In genomic region chr3:183587337-183587736, GRCh38 we compare ENCODE assay signal across 13 cellular contexts. TPM values are rescaled to one million over a fixed set of nuclear protein-coding genes. Genes with fewer than 3 reads are reported as not detected.
DNase-seq lines count a peak whose midpoint lies in the region; ATAC-seq, FAIRE-seq and TF ChIP-seq lines count a peak whose summit lies in the region.
"Had no signal": no experiment of that assay in that cellular context is flagged by ENCODE, and none has a peak within 500 bp of the region (broad histone marks: within the 10 kb centered on the region; RNA-seq: fewer than 3 reads in every experiment).

No MANE protein-coding gene starts in this region.

- CTCF ChIA-PET in HepG2 (lab: Yijun Ruan, JAX; ENCODE audit: low intra/inter-chr PET ratio, low total read pairs): no interaction called here

- DNase-seq in right lobe of liver: no peak
- DNase-seq in HepG2 (ENCODE audit: low spot score): no peak
- peak; percentile 68 for DNase-seq in RPMI8226
- peak; percentile 7 for DNase-seq in central memory CD4-positive, alpha-beta T cell
- no peak for DNase-seq in upper lobe of right lung
- DNase-seq in stimulated activated naive B cell treated with anti-CD40 and anti-IgM and Interleukin-4, amounts not matched to agents 10 μg/mL and 1 μg/mL and 100 μg/mL, for 72 hours: no peak
- no peak for DNase-seq in NCI-H446 treated with DMSO at 0.1 percent for 48 hours (lab: John Stamatoyannopoulos, UW)
- DNase-seq: activated T-cell treated with anti-CD3 and anti-CD28 coated beads, Interleukin-2, amount 50 U/mL, for 4 hours; cerebellar nuclear complex; NCI-H1694 treated with DMSO at 0.1 percent for 48 hours had no signal

- intact Hi-C loops in right lobe of liver (cut with DNase I): no loop called here
- intact Hi-C loops in HepG2 (cut with micrococcal nuclease; ENCODE audit: unreplicated experiment): no loop called here
- intact Hi-C loops in upper lobe of right lung (cut with DNase I): no loop called here

- no peak overlapping the region for H3K4me2 ChIP-seq in HepG2 (ENCODE audit: low read depth, low read length)

- FAIRE-seq in HepG2 (lab: Jason Lieb, UNC): no peak

- H3K27ac Mint-ChIP-seq in stimulated activated naive B cell treated with anti-CD40 and anti-IgM and Interleukin-4, amounts not matched to agents 10 μg/mL and 1 μg/mL and 100 μg/mL, for 72 hours: no peak overlapping the region

- in situ Hi-C loops in HepG2 (cut with HindIII; ENCODE audit: extremely low pct_ligation_motif_present, low pct_unique_long_range_greater_than_20kb): no loop called here

- H3K36me3 ChIP-seq in right lobe of liver (no peaks in the 10 kb centered on the region), HepG2 (replicated peaks in 1 of 2; ENCODE audit: control insufficient read depth in 1 of 2, insufficient read depth in 2 of 2, low read length in 2 of 2) (no peaks in the 10 kb centered on the region), upper lobe of right lung (no peaks in the 10 kb centered on the region)

- H3K36me3 Mint-ChIP-seq in stimulated activated naive B cell treated with anti-CD40 and anti-IgM and Interleukin-4, amounts not matched to agents 10 μg/mL and 1 μg/mL and 100 μg/mL, for 72 hours: no peaks in the 10 kb centered on the region

- H3K9me3 Mint-ChIP-seq in stimulated activated naive B cell treated with anti-CD40 and anti-IgM and Interleukin-4, amounts not matched to agents 10 μg/mL and 1 μg/mL and 100 μg/mL, for 72 hours: peaks cover 0 to 3% of the 10 kb centered on the region in 2 donors
- H3K9me3 Mint-ChIP-seq: activated T-cell treated with anti-CD3 and anti-CD28 coated beads, Interleukin-2, amount 50 U/mL, for 4 hours had no signal

- POLR2A ChIA-PET in HepG2 (lab: Yijun Ruan, JAX): no interaction called here

- no peak for TF ChIP-seq CTCF in right lobe of liver (IDR thresholded peaks at IDR 0.05)
- no peak for TF ChIP-seq CTCF in HepG2 (CRISPR knock-in tag; IDR thresholded peaks at IDR 0.05)
- no peak for TF ChIP-seq CTCF in upper lobe of right lung (IDR thresholded peaks at IDR 0.05)

- no peak for TF ChIP-seq EP300 in HepG2 (IDR thresholded peaks at IDR 0.05; ENCODE audit: low read depth in 2 of 2, low read length in 2 of 2)
- TF ChIP-seq EP300 in HepG2 (CRISPR knock-in tag; IDR thresholded peaks at IDR 0.05; ENCODE audit: borderline replicate concordance): no peak

- no peak overlapping the region for H3K9ac ChIP-seq in HepG2 (ENCODE audit: insufficient read depth, low read depth, low read length)

- no peak overlapping the region for H2AFZ ChIP-seq in HepG2 (ENCODE audit: low read length)

- H3K4me3 Mint-ChIP-seq in stimulated activated naive B cell treated with anti-CD40 and anti-IgM and Interleukin-4, amounts not matched to agents 10 μg/mL and 1 μg/mL and 100 μg/mL, for 72 hours: no peak overlapping the region
- H3K4me3 Mint-ChIP-seq: activated T-cell treated with anti-CD3 and anti-CD28 coated beads, Interleukin-2, amount 50 U/mL, for 4 hours had no signal

- H3K4me1 ChIP-seq in right lobe of liver (peaks cover 0 to 33% (median 14%) of the 10 kb centered on the region in 4 donors), HepG2 (ENCODE audit: insufficient read depth, low read length) (peaks cover 27% of the 10 kb centered on the region), upper lobe of right lung (peaks cover 28% of the 10 kb centered on the region)

- H3K27ac ChIP-seq in right lobe of liver (no peak overlapping the region), HepG2 (ENCODE audit: extremely low read length, insufficient read depth, low read length) (no peak overlapping the region), upper lobe of right lung (no peak overlapping the region)

- TF ChIP-seq POLR2A in right lobe of liver (IDR thresholded peaks at IDR 0.05): no peak
- no peak for TF ChIP-seq POLR2A in HepG2 (IDR thresholded peaks at IDR 0.05; ENCODE audit: insufficient read depth in 1 of 2, low read depth in 2 of 2, low read length in 2 of 2)

- H3K27me3 Mint-ChIP-seq in stimulated activated naive B cell treated with anti-CD40 and anti-IgM and Interleukin-4, amounts not matched to agents 10 μg/mL and 1 μg/mL and 100 μg/mL, for 72 hours: no peaks in the 10 kb centered on the region

- no peaks in the 10 kb centered on the region for H3K79me2 ChIP-seq in HepG2 (ENCODE audit: insufficient read depth, low read length)

- H3K9me3 ChIP-seq in right lobe of liver (no peaks in the 10 kb centered on the region), HepG2 (ENCODE audit: low read length) (no peaks in the 10 kb centered on the region), upper lobe of right lung (no peaks in the 10 kb centered on the region)

- H3K27me3 ChIP-seq in right lobe of liver (no peaks in the 10 kb centered on the region), HepG2 (ENCODE audit: control insufficient read depth in 1 of 2, insufficient read depth in 2 of 2, low read length in 2 of 2) (no peaks in the 10 kb centered on the region), upper lobe of right lung (no peaks in the 10 kb centered on the region)

- no peaks in the 10 kb centered on the region for H4K20me1 ChIP-seq in HepG2 (ENCODE audit: insufficient read depth, low read length)

- no peak for TF ChIP-seq RAD21 in HepG2 (CRISPR knock-in tag; IDR thresholded peaks at IDR 0.05)

- peak in 3 of 4 donors; percentile 47 to 48 (median 48) for ATAC-seq in right lobe of liver
- no peak for ATAC-seq in HepG2
- peak; percentile 72 for ATAC-seq in upper lobe of right lung
- no peak for ATAC-seq in stimulated activated naive B cell treated with anti-CD40 and anti-IgM and Interleukin-4, amounts not matched to agents 10 μg/mL and 1 μg/mL and 100 μg/mL, for 72 hours (replicated peaks)
- ATAC-seq in HG03095 (IDR thresholded peaks at IDR 0.05; ENCODE audit: unreplicated experiment): no peak

- BruUV-seq in HepG2 (replicated peaks; lab: Mats Ljungman, UMichigan): no TSS peak

- H3K4me1 Mint-ChIP-seq in stimulated activated naive B cell treated with anti-CD40 and anti-IgM and Interleukin-4, amounts not matched to agents 10 μg/mL and 1 μg/mL and 100 μg/mL, for 72 hours: peaks cover 32 to 52% of the 10 kb centered on the region in 2 donors

- 64% methylated on average over 2 of the region's 2 CpGs for WGBS in right lobe of liver (ENCODE audit: insufficient coverage, low coverage, low lambda C conversion rate, missing lambda C conversion rate)
- 53% methylated on average over 2 of the region's 2 CpGs for WGBS in HepG2 (ENCODE audit: low lambda C conversion rate)

- H3K4me3 ChIP-seq in right lobe of liver (no peak overlapping the region), HepG2 (replicated peaks in 1 of 3; ENCODE audit: insufficient read depth in 1 of 3, low read depth in 2 of 3, low read length in 3 of 3) (no peak overlapping the region), upper lobe of right lung (no peak overlapping the region)

RNA-seq across cellular contexts. Expression of gene KLHL6, which starts 31.8 kb away (rescaled TPM):
- total RNA-seq in right lobe of liver (1 to 10 TPM in 4 of 6 experiments, under 1 TPM in 2; 0.59 to 2.7 (median 1.6) TPM), HepG2 (2016; rRNA removed; fragmentation: Illumina TruSeq; extraction: Trizol) (not detected in 2 replicates), upper lobe of right lung (24.7 TPM)
- total RNA-seq in HepG2 (2016; cell fraction: cytosol; rRNA removed; fragmentation: Illumina TruSeq; extraction: Trizol; ENCODE audit: low read depth): not detected in 2 replicates
- total RNA-seq in HepG2 (2016; cell fraction: insoluble cytoplasmic fraction; rRNA removed; fragmentation: Illumina TruSeq; extraction: Trizol): not detected in 2 replicates
- total RNA-seq in HepG2 (2016; cell fraction: membrane; rRNA removed; fragmentation: Illumina TruSeq; extraction: Trizol): not detected in 2 replicates
- not detected in 2 replicates for total RNA-seq in HepG2 (2016; cell fraction: nucleus; rRNA removed; fragmentation: Illumina TruSeq; extraction: Trizol)
- polyA plus RNA-seq in HepG2 (2011; rRNA removed): not detected in 2 replicates
- polyA plus RNA-seq in HepG2 (2011; cell fraction: cytosol; rRNA removed): 0.03 TPM in 1 of 2 replicates, not detected in the other
- polyA plus RNA-seq in HepG2 (2011; cell fraction: nucleus; rRNA removed): 0.05 TPM in 1 of 2 replicates, not detected in the other
- polyA plus RNA-seq in HepG2 (2012): 0.04 and 0.07 TPM in 2 replicates
- polyA plus RNA-seq in HepG2 (2016; cell fraction: cytosol; fragmentation: Illumina TruSeq; extraction: Trizol; ENCODE audit: low read depth): not detected in 2 replicates
- polyA plus RNA-seq in HepG2 (2016; cell fraction: insoluble cytoplasmic fraction; fragmentation: Illumina TruSeq; extraction: Trizol; ENCODE audit: low read depth): not detected in 2 replicates
- polyA plus RNA-seq in HepG2 (2016; cell fraction: membrane; fragmentation: Illumina TruSeq; extraction: Trizol; ENCODE audit: low read depth): not detected in 2 replicates
- not detected in 2 replicates for polyA plus RNA-seq in HepG2 (2016; cell fraction: nucleus; fragmentation: Illumina TruSeq; extraction: Trizol; ENCODE audit: insufficient read depth, low read depth)
- polyA minus RNA-seq in HepG2 (2011; rRNA and poly(A)+ RNA removed; ENCODE audit: low replicate concordance): 0.33 TPM in 1 of 2 replicates, not detected in the other
- not detected in 2 replicates for polyA minus RNA-seq in HepG2 (2011; cell fraction: cytosol; rRNA and poly(A)+ RNA removed)
- not detected in 2 replicates for polyA minus RNA-seq in HepG2 (2011; cell fraction: nucleus; rRNA and poly(A)+ RNA removed)
- total RNA-seq: fibroblast of lung had no signal
- polyA plus RNA-seq: fibroblast of lung, neural cell had no signal

RNA-seq across cellular contexts. Expression of gene KLHL24, which starts 48.1 kb away (rescaled TPM):
- total RNA-seq in right lobe of liver (10 to 100 TPM; 26.3 to 43.9 (median 32.0) TPM), HepG2 (2016; rRNA removed; fragmentation: Illumina TruSeq; extraction: Trizol) (6.9 and 9.7 TPM in 2 replicates), upper lobe of right lung (82.8 TPM)
- 11.6 and 15.1 TPM in 2 replicates for total RNA-seq in HepG2 (2016; cell fraction: cytosol; rRNA removed; fragmentation: Illumina TruSeq; extraction: Trizol; ENCODE audit: low read depth)
- 8.5 and 8.6 TPM in 2 replicates for total RNA-seq in HepG2 (2016; cell fraction: insoluble cytoplasmic fraction; rRNA removed; fragmentation: Illumina TruSeq; extraction: Trizol)
- total RNA-seq in HepG2 (2016; cell fraction: membrane; rRNA removed; fragmentation: Illumina TruSeq; extraction: Trizol): 9.2 and 10.3 TPM in 2 replicates
- 5.4 and 6.2 TPM in 2 replicates for total RNA-seq in HepG2 (2016; cell fraction: nucleus; rRNA removed; fragmentation: Illumina TruSeq; extraction: Trizol)
- polyA plus RNA-seq in HepG2 (2011; rRNA removed): 10.6 and 15.7 TPM in 2 replicates
- polyA plus RNA-seq in HepG2 (2011; cell fraction: cytosol; rRNA removed): 8.3 and 9.8 TPM in 2 replicates
- polyA plus RNA-seq in HepG2 (2011; cell fraction: nucleus; rRNA removed): 9.9 and 12.1 TPM in 2 replicates
- polyA plus RNA-seq in HepG2 (2012): 13.0 and 13.1 TPM in 2 replicates
- polyA plus RNA-seq in HepG2 (2016; cell fraction: cytosol; fragmentation: Illumina TruSeq; extraction: Trizol; ENCODE audit: low read depth): 0.10 and 0.40 TPM in 2 replicates
- polyA plus RNA-seq in HepG2 (2016; cell fraction: insoluble cytoplasmic fraction; fragmentation: Illumina TruSeq; extraction: Trizol; ENCODE audit: low read depth): 2.8 and 3.4 TPM in 2 replicates
- polyA plus RNA-seq in HepG2 (2016; cell fraction: membrane; fragmentation: Illumina TruSeq; extraction: Trizol; ENCODE audit: low read depth): 0.24 and 0.30 TPM in 2 replicates
- polyA plus RNA-seq in HepG2 (2016; cell fraction: nucleus; fragmentation: Illumina TruSeq; extraction: Trizol; ENCODE audit: insufficient read depth, low read depth): 3.4 and 3.9 TPM in 2 replicates
- 23.4 and 23.9 TPM in 2 replicates for polyA minus RNA-seq in HepG2 (2011; rRNA and poly(A)+ RNA removed; ENCODE audit: low replicate concordance)
- 43.8 and 44.7 TPM in 2 replicates for polyA minus RNA-seq in HepG2 (2011; cell fraction: cytosol; rRNA and poly(A)+ RNA removed)
- polyA minus RNA-seq in HepG2 (2011; cell fraction: nucleus; rRNA and poly(A)+ RNA removed): 41.3 and 48.2 TPM in 2 replicates

Comparison
In these comparisons a context has a peak if more than half of its experiments do, and no peak if none do; other contexts are left out.
1. ATAC-seq: peak in right lobe of liver (3 of 4) and upper lobe of right lung (single experiment); none in HepG2 (single experiment), stimulated activated naive B cell treated with anti-CD40 and anti-IgM and Interleukin-4, amounts not matched to agents 10 μg/mL and 1 μg/mL and 100 μg/mL, for 72 hours (0 of 2) and HG03095 (single experiment).
2. DNase-seq: peak in RPMI8226 (single experiment) and central memory CD4-positive, alpha-beta T cell (single experiment); none in right lobe of liver (0 of 3), HepG2 (single experiment), upper lobe of right lung (single experiment), stimulated activated naive B cell treated with anti-CD40 and anti-IgM and Interleukin-4, amounts not matched to agents 10 μg/mL and 1 μg/mL and 100 μg/mL, for 72 hours (single experiment) and NCI-H446 treated with DMSO at 0.1 percent for 48 hours (single experiment).